16 cellular contexts compared by ENCODE assay signal in the genomic region with DNA sequence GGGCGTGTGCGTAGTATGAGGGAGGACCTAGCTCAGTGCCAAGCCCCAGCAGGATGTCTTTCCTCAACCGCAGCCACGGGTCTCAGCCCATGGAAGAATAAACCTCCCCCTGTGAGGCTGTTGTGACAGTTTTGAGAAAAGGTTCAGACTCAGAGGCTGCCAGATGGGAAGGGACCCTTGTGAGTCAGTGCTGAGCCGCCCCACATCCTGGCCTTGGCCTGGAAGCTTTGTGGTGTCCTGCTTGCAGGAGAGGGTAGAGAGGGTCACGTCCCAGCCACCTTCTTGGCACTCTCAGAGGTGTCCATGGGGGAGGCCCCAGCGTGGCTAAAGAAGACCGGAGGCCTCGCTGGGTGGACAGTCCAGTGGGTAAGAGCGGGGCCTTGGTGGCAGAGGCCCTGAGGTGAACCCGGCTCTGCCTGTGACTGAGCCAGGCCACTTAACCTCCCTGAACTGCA. TPM values are rescaled to one million over a fixed set of nuclear protein-coding genes. Genes with fewer than 3 reads are reported as not detected.
A peak's percentile ranks its signal among the peaks of the same experiment; 100 is the strongest.
DNase-seq lines count a peak whose midpoint lies in the region; ATAC-seq, FAIRE-seq and TF ChIP-seq lines count a peak whose summit lies in the region.
"Had no signal": no experiment of that assay in that cellular context is flagged by ENCODE, and none has a peak within 500 bp of the region (broad histone marks: within the 10 kb centered on the region; RNA-seq: fewer than 3 reads in every experiment).

No MANE protein-coding gene starts in this region.

- H3K4me3 ChIP-seq in HFF-Myc (replicated peaks; ENCODE audit: low read depth, low read length) (peak overlapping the region; percentile 83; the same call in 1 of the 2 replicates), skeletal muscle satellite cell (ENCODE audit: low read length) (no peak overlapping the region), hepatocyte (no peak overlapping the region)
- H3K4me3 ChIP-seq: lower lobe of right lung had no signal

- H3K9ac ChIP-seq in skeletal muscle satellite cell (ENCODE audit: low read depth, low read length), result no peak overlapping the region

- no peak overlapping the region for H2AFZ ChIP-seq in hepatocyte

- no peak for ATAC-seq in HG03521 (IDR thresholded peaks at IDR 0.05; ENCODE audit: unreplicated experiment)
- no peak for ATAC-seq in GM21825 (IDR thresholded peaks at IDR 0.05; ENCODE audit: unreplicated experiment)
- ATAC-seq: lower lobe of right lung had no signal

- peaks cover 48% of the 10 kb centered on the region for H3K36me3 ChIP-seq in skeletal muscle satellite cell (ENCODE audit: insufficient read depth, low read length)
- no peaks in the 10 kb centered on the region for H3K36me3 ChIP-seq in hepatocyte (replicated peaks; ENCODE audit: insufficient read depth, low read depth)

- H3K4me1 ChIP-seq in skeletal muscle satellite cell (ENCODE audit: control insufficient read depth, insufficient read depth, low read length) (peaks cover 31% of the 10 kb centered on the region), hepatocyte (ENCODE audit: insufficient read depth) (peaks cover 23% of the 10 kb centered on the region)

- DNase-seq in HFF-Myc (ENCODE audit: extremely low read depth, low read depth) (no peak), RCC 7860 (ENCODE audit: low spot score) (peak; percentile 29), hepatocyte (ENCODE audit: low spot score) (no peak), hippocampal formation (lab: John Stamatoyannopoulos, UW) (no peak)
- DNase-seq: DMS79 treated with DMSO at 0.1 percent for 48 hours; foreskin fibroblast; H9; lower lobe of right lung; NCI-H748 treated with DMSO at 0.1 percent for 48 hours; nephron progenitor cell; retina; stimulated activated CD4-positive, alpha-beta T cell treated with anti-CD3 and anti-CD28 coated beads, Interleukin-4, amount 100 ng/mL, for 4 hours had no signal

- 92% methylated on average over 11 of the region's 11 CpGs for WGBS in hepatocyte (ENCODE audit: low lambda C conversion rate, missing lambda C conversion rate)

- H3K79me2 ChIP-seq in hepatocyte, result peaks cover 33% of the 10 kb centered on the region

- no peak for TF ChIP-seq CTCF in HFF-Myc (IDR thresholded peaks at IDR 0.05; ENCODE audit: low read depth, low read length, missing control alignments)
- TF ChIP-seq CTCF in hepatocyte (IDR thresholded peaks at IDR 0.05; ENCODE audit: poor library complexity), result no peak

- H3K27ac ChIP-seq in cingulate gyrus (ENCODE audit: low read depth, low read length) (peak overlapping the region; percentile 65), hepatocyte (no peak overlapping the region)
- H3K27ac ChIP-seq: lower lobe of right lung had no signal

- H3K9me3 ChIP-seq in skeletal muscle satellite cell (replicated peaks; ENCODE audit: low read length) (no peaks in the 10 kb centered on the region), hepatocyte (ENCODE audit: low read depth) (no peaks in the 10 kb centered on the region)
- H3K9me3 ChIP-seq: lower lobe of right lung had no signal

- H3K4me2 ChIP-seq in skeletal muscle satellite cell (ENCODE audit: low read length) (peak overlapping the region; percentile 93), hepatocyte (no peak overlapping the region)

- peaks cover 11% of the 10 kb centered on the region for H4K20me1 ChIP-seq in hepatocyte (ENCODE audit: insufficient read depth, poor library complexity, severe bottlenecking)

- FAIRE-seq in RCC 7860 (lab: Jason Lieb, UNC), result no peak

- no peaks in the 10 kb centered on the region for H3K9me2 ChIP-seq in hepatocyte (replicated peaks; ENCODE audit: insufficient read depth)

- H3K27me3 ChIP-seq in skeletal muscle satellite cell (ENCODE audit: control insufficient read depth, insufficient read depth, low read length), result no peaks in the 10 kb centered on the region
- no peaks in the 10 kb centered on the region for H3K27me3 ChIP-seq in hepatocyte

RNA-seq across cellular contexts. Expression of a gene that starts 2.8 kb away (rescaled TPM):
- total RNA-seq in skeletal muscle satellite cell (2012; rRNA removed), result 164 and 203 TPM in 2 replicates
- 164 and 168 TPM in 2 replicates for total RNA-seq in hepatocyte
- polyA plus RNA-seq in hepatocyte, result 119 and 137 TPM in 2 replicates

RNA-seq across cellular contexts. Expression of a gene that starts 39.9 kb away (rescaled TPM):
- 4.2 and 4.6 TPM in 2 replicates for total RNA-seq in skeletal muscle satellite cell (2012; rRNA removed)
- total RNA-seq in hepatocyte, result 16.1 and 21.8 TPM in 2 replicates
- 3.8 and 4.3 TPM in 2 replicates for polyA plus RNA-seq in hepatocyte
